Comparison of ENCODE assay signal across 8 cellular contexts in the genomic region with DNA sequence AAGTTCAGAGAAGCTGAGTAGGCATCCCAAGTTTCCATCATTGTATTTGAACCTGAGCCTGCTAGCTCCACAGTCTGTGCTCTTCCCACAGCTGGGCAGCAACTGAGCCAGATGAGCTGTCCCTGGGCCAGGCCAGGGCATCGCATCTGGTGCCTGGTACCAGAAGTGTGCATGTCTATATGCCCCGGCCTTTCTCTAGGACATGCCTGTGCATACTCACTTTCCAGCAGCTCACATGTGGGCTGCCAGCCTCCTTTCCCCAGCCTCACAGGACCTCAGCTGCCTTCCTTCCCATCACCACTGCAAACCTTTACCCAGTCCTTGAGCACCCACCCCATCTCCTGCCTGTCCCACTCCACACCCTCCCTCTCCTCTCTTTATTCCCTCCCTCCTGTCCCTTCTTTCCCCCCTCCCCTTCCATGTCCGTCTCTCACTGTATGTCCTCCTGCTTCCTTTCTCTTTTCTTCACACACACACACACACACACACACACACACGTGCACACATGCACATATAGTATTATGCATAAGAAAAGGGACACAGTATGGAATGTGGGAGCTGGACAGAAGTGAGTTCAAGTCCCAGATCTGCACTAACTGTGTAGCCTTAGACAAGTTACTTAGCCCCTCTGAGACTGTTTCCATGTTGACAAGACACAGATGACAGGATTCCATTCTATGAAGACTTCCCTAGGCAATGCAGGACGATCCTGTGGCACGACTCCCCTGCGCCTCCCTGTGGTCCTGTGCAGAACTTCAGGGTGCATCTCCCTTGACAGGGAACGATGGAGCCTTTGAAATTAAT. TPM values are rescaled to one million over a fixed set of nuclear protein-coding genes. Genes with fewer than 3 reads are reported as not detected.
DNase-seq lines count a peak whose midpoint lies in the region; ATAC-seq, FAIRE-seq and TF ChIP-seq lines count a peak whose summit lies in the region.

No MANE protein-coding gene starts in this region.

- H2AFZ ChIP-seq in H1 (ENCODE audit: low read length), result no peak overlapping the region

- no peak overlapping the region for H3K56ac ChIP-seq in H1 (replicated peaks; ENCODE audit: insufficient read length, low read depth, low read length)

- no peak overlapping the region for H3K18ac ChIP-seq in H1 (ENCODE audit: extremely low read depth, low read length)

- CTCF ChIA-PET in activated CD8-positive, alpha-beta T cell treated with anti-CD3 and anti-CD28 coated beads, Interleukin-2, amount 10 ng/mL, durations not matched to agents 7 days and 5 days (lab: Charles Lee), result interaction anchor here (0.7 to 10.1 kb wide), 15 partner anchors 9 to 86 kb away, joined by 3 to 111 read pairs (median 4); a partner anchor contains a TSS
- CTCF ChIA-PET in H1 (lab: Charles Lee; ENCODE audit: partially characterized antibody), result interaction anchor here (0.6 to 10.8 kb wide), 45 partner anchors 8 to 631 kb away, joined by 3 to 248 read pairs (median 5); a partner anchor contains a TSS

- H3K27ac ChIP-seq in H1 (ENCODE audit: low read depth, low read length), result no peak overlapping the region

- no peaks in the 10 kb centered on the region for H3K27me3 ChIP-seq in H1 (replicated peaks in 1 of 4; ENCODE audit: control insufficient read depth in 3 of 4, extremely low read depth in 1 of 4, insufficient read depth in 3 of 4, low read length in 3 of 4)

- no peaks in the 10 kb centered on the region for H3K9me3 ChIP-seq in H1 (ENCODE audit: insufficient read depth in 2 of 2, low read depth in 1 of 2, low read length in 1 of 2)
- H3K9me3 ChIP-seq in mucosa of descending colon, result no peaks in the 10 kb centered on the region

- no peak overlapping the region for H3K9ac ChIP-seq in H1 (replicated peaks in 1 of 4; ENCODE audit: extremely low read depth in 1 of 4, low read depth in 3 of 4, low read length in 3 of 4)

- no peak overlapping the region for H3K4ac ChIP-seq in H1 (replicated peaks; ENCODE audit: insufficient read length, low read depth, low read length)

- H3K27me3 Mint-ChIP-seq in activated CD8-positive, alpha-beta T cell treated with anti-CD3 and anti-CD28 coated beads, Interleukin-2, amount 10 ng/mL, durations not matched to agents 7 days and 5 days (ENCODE audit: low read depth), result peaks cover 11% of the 10 kb centered on the region

- no peak overlapping the region; the same call in 1 of the 2 replicates for H4K8ac ChIP-seq in H1 (ENCODE audit: extremely low read depth, insufficient read depth, low read length)

- H3K36me3 ChIP-seq in H1 (ENCODE audit: control insufficient read depth in 2 of 4, insufficient read depth in 4 of 4, low read length in 3 of 4) (no peaks in the 10 kb centered on the region), mucosa of descending colon (ENCODE audit: low read depth) (no peaks in the 10 kb centered on the region)

- H3K36me3 Mint-ChIP-seq in activated CD8-positive, alpha-beta T cell treated with anti-CD3 and anti-CD28 coated beads, Interleukin-2, amount 10 ng/mL, durations not matched to agents 7 days and 5 days (ENCODE audit: low read depth), result no peaks in the 10 kb centered on the region

- POLR2A ChIA-PET in activated CD8-positive, alpha-beta T cell treated with anti-CD3 and anti-CD28 coated beads, Interleukin-2, amount 10 ng/mL, durations not matched to agents 7 days and 5 days (lab: Charles Lee), result interaction anchor here (1.7 kb wide), 1 partner anchor 67 kb away, joined by 4 read pairs; no protein-coding TSS in a partner anchor
- POLR2A ChIA-PET in H1 (lab: Charles Lee; ENCODE audit: partially characterized antibody), result no interaction called here

- no peak overlapping the region for H2BK15ac ChIP-seq in H1 (ENCODE audit: low read length)

- TF ChIP-seq EP300 in H1 (IDR thresholded peaks at IDR 0.05; ENCODE audit: borderline replicate concordance in 1 of 2, low read depth in 2 of 2, low read length in 2 of 2), result no peak

- H3K4me1 Mint-ChIP-seq in activated CD8-positive, alpha-beta T cell treated with anti-CD3 and anti-CD28 coated beads, Interleukin-2, amount 10 ng/mL, durations not matched to agents 7 days and 5 days (ENCODE audit: low read depth), result no peaks in the 10 kb centered on the region

- H4K20me1 ChIP-seq in H1 (replicated peaks in 1 of 2; ENCODE audit: control insufficient read depth in 1 of 2, insufficient read depth in 2 of 2, low read length in 2 of 2), result peaks cover 0 to 4% of the 10 kb centered on the region in 2 experiments

- no peak overlapping the region for H4K5ac ChIP-seq in H1 (ENCODE audit: insufficient read length, low read depth, low read length)

- no peak overlapping the region for H2BK12ac ChIP-seq in H1 (ENCODE audit: low read depth, low read length)

- ATAC-seq in GM18519 (IDR thresholded peaks at IDR 0.05; ENCODE audit: low FRiP score, unreplicated experiment), result peak; percentile 77
- ATAC-seq in HG03025 (IDR thresholded peaks at IDR 0.05; ENCODE audit: low FRiP score, unreplicated experiment), result peak; percentile 75
- peak; percentile 83 for ATAC-seq in activated CD8-positive, alpha-beta T cell treated with anti-CD3 and anti-CD28 coated beads, Interleukin-2, amount 10 ng/mL, durations not matched to agents 7 days and 5 days
- peak; percentile 70 for ATAC-seq in mucosa of descending colon

- TF ChIP-seq CTCF in H1 (IDR thresholded peaks at IDR 0.05; ENCODE audit: control extremely low read depth in 1 of 3, insufficient read depth in 1 of 3, low read depth in 1 of 3, low read length in 3 of 3) (peak; percentile 93 to 97 (median 93)), mucosa of descending colon (IDR thresholded peaks at IDR 0.05) (peak; percentile 62)

- no peaks in the 10 kb centered on the region for H3K79me1 ChIP-seq in H1 (ENCODE audit: low read depth, low read length)

- TF ChIP-seq RAD21 in H1 (IDR thresholded peaks at IDR 0.05 in 1 of 2, conservative IDR thresholded peaks at IDR 0.05 in 1 of 2; ENCODE audit: low read depth in 2 of 2, low read length in 2 of 2), result peak; percentile 86 to 88

- peak; percentile 46 to 48 for DNase-seq in AML-193 (lab: John Stamatoyannopoulos, UW)
- peak; percentile 32 for DNase-seq in NCI-H345 treated with DMSO at 0.1 percent for 48 hours (lab: John Stamatoyannopoulos, UW; ENCODE audit: unreplicated experiment)
- DNase-seq in activated CD8-positive, alpha-beta T cell treated with anti-CD3 and anti-CD28 coated beads, Interleukin-2, amount 10 ng/mL, durations not matched to agents 7 days and 5 days, result peak; percentile 78
- DNase-seq in H1 (ENCODE audit: low read depth in 1 of 2, low spot score in 2 of 2), result peak in 1 of 2 experiments; percentile 89
- peak; percentile 73 to 88 (median 86) for DNase-seq in mucosa of descending colon
- DNase-seq in stimulated activated CD8-positive, alpha-beta memory T cell treated with anti-CD3 and anti-CD28 coated beads, Interleukin-7, amount 100 ng/mL, for 4 hours (ENCODE audit: low read depth in 2 of 2), result peak; percentile 15 to 41

- no peaks in the 10 kb centered on the region for H3K79me2 ChIP-seq in H1 (ENCODE audit: control insufficient read depth in 1 of 2, insufficient read depth in 2 of 2, low read length in 2 of 2)

- intact Hi-C loops in mucosa of descending colon (cut with DNase I, micrococcal nuclease), result loop anchor here (10.0 kb wide), 2 partner anchors 50 to 60 kb away; no protein-coding TSS in a partner anchor

- no peak overlapping the region for H3K4me3 ChIP-seq in H1 (ENCODE audit: extremely low read depth in 1 of 4, insufficient read depth in 2 of 4, low read depth in 3 of 4, low read length in 4 of 4)
- no peak overlapping the region for H3K4me3 ChIP-seq in mucosa of descending colon

- no peak overlapping the region for H3K14ac ChIP-seq in H1 (ENCODE audit: insufficient read length)

- H3K4me2 ChIP-seq in H1 (ENCODE audit: insufficient read depth in 1 of 2, low read depth in 2 of 2, low read length in 2 of 2), result no peak overlapping the region

- H3K4me3 Mint-ChIP-seq in activated CD8-positive, alpha-beta T cell treated with anti-CD3 and anti-CD28 coated beads, Interleukin-2, amount 10 ng/mL, durations not matched to agents 7 days and 5 days, result no peak overlapping the region

- H4K91ac ChIP-seq in H1 (replicated peaks; ENCODE audit: insufficient read length, low read length), result no peak overlapping the region

- 40% methylated on average over 8 of the region's 8 CpGs; no CpG with 5 or more reads in 1 of the 2 experiments for WGBS in H1 (ENCODE audit: extremely low coverage in 1 of 2, insufficient coverage in 1 of 2, insufficient read length in 1 of 2, insufficient replicate concordance in 2 of 2, low coverage in 1 of 2, low lambda C conversion rate in 2 of 2, missing lambda C conversion rate in 1 of 2), 2 experiments

- H3K23ac ChIP-seq in H1 (ENCODE audit: insufficient read length), result no peak overlapping the region

- FAIRE-seq in H1 (lab: Jason Lieb, UNC), result peak; percentile 58

- H2AK5ac ChIP-seq in H1 (ENCODE audit: low read depth, low read length), result no peak overlapping the region

- TF ChIP-seq POLR2A in H1 (IDR thresholded peaks at IDR 0.05; ENCODE audit: control extremely low read depth in 1 of 2, low read depth in 2 of 2, low read length in 2 of 2), result no peak

- no peaks in the 10 kb centered on the region for H3K23me2 ChIP-seq in H1 (ENCODE audit: low read depth, low read length)

- H3K4me1 ChIP-seq in H1 (replicated peaks in 1 of 4; ENCODE audit: control insufficient read depth in 3 of 4, insufficient read depth in 4 of 4, low read length in 3 of 4) (no peaks in the 10 kb centered on the region), mucosa of descending colon (ENCODE audit: low read depth) (peaks cover 14% of the 10 kb centered on the region)

- H2BK20ac ChIP-seq in H1 (ENCODE audit: low read length), result no peak overlapping the region

- no peaks in the 10 kb centered on the region for H3K9me3 Mint-ChIP-seq in activated CD8-positive, alpha-beta T cell treated with anti-CD3 and anti-CD28 coated beads, Interleukin-2, amount 10 ng/mL, durations not matched to agents 7 days and 5 days (ENCODE audit: insufficient read depth)

- no peak overlapping the region for H2BK120ac ChIP-seq in H1 (replicated peaks; ENCODE audit: low read depth, low read length)

- no peak overlapping the region for H2BK5ac ChIP-seq in H1 (ENCODE audit: low read depth, low read length)

- H3K27ac Mint-ChIP-seq in activated CD8-positive, alpha-beta T cell treated with anti-CD3 and anti-CD28 coated beads, Interleukin-2, amount 10 ng/mL, durations not matched to agents 7 days and 5 days, result no peak overlapping the region

RNA-seq across cellular contexts. Expression of a gene that starts 10.9 kb away (rescaled TPM):
- total RNA-seq in activated CD8-positive, alpha-beta T cell treated with anti-CD3 and anti-CD28 coated beads, Interleukin-2, amount 10 ng/mL, durations not matched to agents 7 days and 5 days, result under 1 TPM; 0.26 to 0.29 TPM
- total RNA-seq in H1 (2021; fragmentation: NEBNext Ultra II Directional; extraction: Animal tissue kit (Norgen Biotek cat#: 25700)), result 8.7 and 10.5 TPM in 2 replicates
- 3.9 and 5.6 TPM in 2 replicates for polyA plus RNA-seq in H1 (2011; rRNA removed)
- polyA plus RNA-seq in H1 (2011; cell fraction: cytosol; rRNA removed), result 5.1 TPM
- 16.0 TPM for polyA plus RNA-seq in H1 (2011; cell fraction: nucleus; rRNA removed)
- polyA plus RNA-seq in H1 (2012, experiment 1 of 2), result 4.8 to 6.1 TPM (median 5.7 TPM) in 4 replicates
- 2.7 TPM for polyA plus RNA-seq in H1 (2012, experiment 2 of 2)
- 10.7 TPM for polyA plus RNA-seq in H1 (2013, experiment 1 of 2)
- polyA plus RNA-seq in H1 (2013, experiment 2 of 2), result 11.5 TPM
- polyA minus RNA-seq in H1 (2011; rRNA and poly(A)+ RNA removed), result 6.1 and 6.8 TPM in 2 replicates
- 8.8 TPM for polyA minus RNA-seq in H1 (2011; cell fraction: cytosol; rRNA and poly(A)+ RNA removed)
- 3.3 TPM for polyA minus RNA-seq in H1 (2011; cell fraction: nucleus; rRNA and poly(A)+ RNA removed)
- 100 to 1,000 TPM in 2 of 3 donors, 10 to 100 TPM in 1; 39.6 to 169 (median 114) TPM for total RNA-seq in mucosa of descending colon

RNA-seq across cellular contexts. Expression of a gene that starts 20.1 kb away (rescaled TPM):
- total RNA-seq in activated CD8-positive, alpha-beta T cell treated with anti-CD3 and anti-CD28 coated beads, Interleukin-2, amount 10 ng/mL, durations not matched to agents 7 days and 5 days, result not detected
- not detected in 2 replicates for total RNA-seq in H1 (2021; fragmentation: NEBNext Ultra II Directional; extraction: Animal tissue kit (Norgen Biotek cat#: 25700))
- polyA plus RNA-seq in H1 (2011; rRNA removed), result not detected in 2 replicates
- not detected for polyA plus RNA-seq in H1 (2011; cell fraction: cytosol; rRNA removed)
- polyA plus RNA-seq in H1 (2011; cell fraction: nucleus; rRNA removed), result not detected
- 0.07 to 0.14 TPM (median 0.09 TPM) in 4 replicates for polyA plus RNA-seq in H1 (2012, experiment 1 of 2)
- polyA plus RNA-seq in H1 (2012, experiment 2 of 2), result not detected
- not detected for polyA plus RNA-seq in H1 (2013, experiment 1 of 2)
- polyA plus RNA-seq in H1 (2013, experiment 2 of 2), result not detected
- not detected in 2 replicates for polyA minus RNA-seq in H1 (2011; rRNA and poly(A)+ RNA removed)
- not detected for polyA minus RNA-seq in H1 (2011; cell fraction: cytosol; rRNA and poly(A)+ RNA removed)
- not detected for polyA minus RNA-seq in H1 (2011; cell fraction: nucleus; rRNA and poly(A)+ RNA removed)
- total RNA-seq in mucosa of descending colon, result not detected

RNA-seq across cellular contexts. Expression of a gene that starts 31.6 kb away (rescaled TPM):
- total RNA-seq in activated CD8-positive, alpha-beta T cell treated with anti-CD3 and anti-CD28 coated beads, Interleukin-2, amount 10 ng/mL, durations not matched to agents 7 days and 5 days, result not detected
- not detected in 2 replicates for total RNA-seq in H1 (2021; fragmentation: NEBNext Ultra II Directional; extraction: Animal tissue kit (Norgen Biotek cat#: 25700))
- polyA plus RNA-seq in H1 (2011; rRNA removed), result not detected in 2 replicates
- polyA plus RNA-seq in H1 (2011; cell fraction: cytosol; rRNA removed), result not detected
- not detected for polyA plus RNA-seq in H1 (2011; cell fraction: nucleus; rRNA removed)
- not detected in 4 replicates for polyA plus RNA-seq in H1 (2012, experiment 1 of 2)
- not detected for polyA plus RNA-seq in H1 (2012, experiment 2 of 2)
- polyA plus RNA-seq in H1 (2013, experiment 1 of 2), result not detected
- polyA plus RNA-seq in H1 (2013, experiment 2 of 2), result not detected
- polyA minus RNA-seq in H1 (2011; rRNA and poly(A)+ RNA removed), result not detected in 2 replicates
- polyA minus RNA-seq in H1 (2011; cell fraction: cytosol; rRNA and poly(A)+ RNA removed), result not detected
- not detected for polyA minus RNA-seq in H1 (2011; cell fraction: nucleus; rRNA and poly(A)+ RNA removed)
- 100 to 1,000 TPM; 231 to 725 (median 467) TPM for total RNA-seq in mucosa of descending colon

RNA-seq across cellular contexts. Expression of a gene that starts 36.1 kb away (rescaled TPM):
- not detected for total RNA-seq in activated CD8-positive, alpha-beta T cell treated with anti-CD3 and anti-CD28 coated beads, Interleukin-2, amount 10 ng/mL, durations not matched to agents 7 days and 5 days
- not detected in 2 replicates for total RNA-seq in H1 (2021; fragmentation: NEBNext Ultra II Directional; extraction: Animal tissue kit (Norgen Biotek cat#: 25700))
- polyA plus RNA-seq in H1 (2011; rRNA removed), result 0.03 and 0.09 TPM in 2 replicates
- 0.08 TPM for polyA plus RNA-seq in H1 (2011; cell fraction: cytosol; rRNA removed)
- 0.14 TPM for polyA plus RNA-seq in H1 (2011; cell fraction: nucleus; rRNA removed)
- polyA plus RNA-seq in H1 (2012, experiment 1 of 2), result not detected in 4 replicates
- polyA plus RNA-seq in H1 (2012, experiment 2 of 2), result not detected
- 0.02 TPM for polyA plus RNA-seq in H1 (2013, experiment 1 of 2)
- polyA plus RNA-seq in H1 (2013, experiment 2 of 2), result not detected
- polyA minus RNA-seq in H1 (2011; rRNA and poly(A)+ RNA removed), result 0.35 and 0.68 TPM in 2 replicates
- polyA minus RNA-seq in H1 (2011; cell fraction: cytosol; rRNA and poly(A)+ RNA removed), result not detected
- not detected for polyA minus RNA-seq in H1 (2011; cell fraction: nucleus; rRNA and poly(A)+ RNA removed)
- not detected for total RNA-seq in mucosa of descending colon

RNA-seq across cellular contexts. Expression of a gene that starts 39.6 kb away (rescaled TPM):
- not detected for total RNA-seq in activated CD8-positive, alpha-beta T cell treated with anti-CD3 and anti-CD28 coated beads, Interleukin-2, amount 10 ng/mL, durations not matched to agents 7 days and 5 days
- total RNA-seq in H1 (2021; fragmentation: NEBNext Ultra II Directional; extraction: Animal tissue kit (Norgen Biotek cat#: 25700)), result not detected in 2 replicates
- polyA plus RNA-seq in H1 (2011; rRNA removed), result not detected in 2 replicates
- not detected for polyA plus RNA-seq in H1 (2011; cell fraction: cytosol; rRNA removed)
- not detected for polyA plus RNA-seq in H1 (2011; cell fraction: nucleus; rRNA removed)
- not detected in 4 replicates for polyA plus RNA-seq in H1 (2012, experiment 1 of 2)
- not detected for polyA plus RNA-seq in H1 (2012, experiment 2 of 2)
- polyA plus RNA-seq in H1 (2013, experiment 1 of 2), result not detected
- polyA plus RNA-seq in H1 (2013, experiment 2 of 2), result not detected
- polyA minus RNA-seq in H1 (2011; rRNA and poly(A)+ RNA removed), result not detected in 2 replicates
- not detected for polyA minus RNA-seq in H1 (2011; cell fraction: cytosol; rRNA and poly(A)+ RNA removed)
- not detected for polyA minus RNA-seq in H1 (2011; cell fraction: nucleus; rRNA and poly(A)+ RNA removed)
- total RNA-seq in mucosa of descending colon, result not detected

Comparison
In these comparisons a context has a peak if more than half of its experiments do, and no peak if none do; other contexts are left out.
1. RNA of a gene that starts 31.6 kb away (total RNA-seq): 231 to 725 TPM in mucosa of descending colon; not detected in activated CD8-positive, alpha-beta T cell treated with anti-CD3 and anti-CD28 coated beads, Interleukin-2, amount 10 ng/mL, durations not matched to agents 7 days and 5 days and not detected in H1; every median in the first group is over 100 times any median in the second.
2. Peak in every context shown above with its lines, with median percentiles within 50 percentile points of each other: ATAC-seq.